ENCODE assay signal across 27 cellular contexts in genomic region chr15:81281925-81282895, GRCh38. TPM values are rescaled to one million over a fixed set of nuclear protein-coding genes. Genes with fewer than 3 reads are reported as not detected.
DNase-seq lines count a peak whose midpoint lies in the region; ATAC-seq and TF ChIP-seq lines count a peak whose summit lies in the region.
"Had no signal": no experiment of that assay in that cellular context is flagged by ENCODE, and none has a peak within 500 bp of the region (broad histone marks: within the 10 kb centered on the region; RNA-seq: fewer than 3 reads in every experiment).

No MANE protein-coding gene starts in this region.

- CTCF ChIA-PET in naive thymus-derived CD4-positive, alpha-beta T cell (lab: Charles Lee) = interaction anchor here (0.7 to 2.2 kb wide), 6 partner anchors 10 to 17 kb away, joined by 3 to 11 read pairs (median 5); no protein-coding TSS in a partner anchor
- CTCF ChIA-PET in CD8-positive, alpha-beta memory T cell (lab: Charles Lee) = interaction anchor here (1.0 to 2.6 kb wide), 7 partner anchors 7 to 54 kb away, joined by 3 to 16 read pairs (median 6); no protein-coding TSS in a partner anchor

- POLR2A ChIA-PET in naive thymus-derived CD4-positive, alpha-beta T cell (lab: Charles Lee) = interaction anchor here (17.1 kb wide), 1 partner anchor 18 kb away, joined by 642 read pairs; no protein-coding TSS in a partner anchor
- POLR2A ChIA-PET in CD8-positive, alpha-beta memory T cell (lab: Charles Lee) = no interaction called here

- peaks cover 8% of the 10 kb centered on the region for H3K9me3 Mint-ChIP-seq in activated T-cell treated with anti-CD3 and anti-CD28 coated beads, Interleukin-2, amount 50 U/mL, for 24 hours
- peaks cover 5% of the 10 kb centered on the region in 2 donors for H3K9me3 Mint-ChIP-seq in activated T-cell treated with anti-CD3 and anti-CD28 coated beads, Interleukin-2, amount 50 U/mL, for 72 hours
- H3K9me3 Mint-ChIP-seq in CD4-positive, CD25-positive, alpha-beta regulatory T cell = peaks cover 0 to 4% (median 1%) of the 10 kb centered on the region in 7 donors
- H3K9me3 Mint-ChIP-seq in endothelial cell (ENCODE audit: unreplicated experiment) = peaks cover under 1% of the 10 kb centered on the region
- peaks cover 0 to 16% (median 5%) of the 10 kb centered on the region in 11 donors for H3K9me3 Mint-ChIP-seq in naive thymus-derived CD4-positive, alpha-beta T cell
- peaks cover 3 to 4% (median 3%) of the 10 kb centered on the region in 5 donors for H3K9me3 Mint-ChIP-seq in CD8-positive, alpha-beta memory T cell

- H3K36me3 ChIP-seq in CD4-positive, CD25-positive, alpha-beta regulatory T cell (ENCODE audit: control insufficient read depth, insufficient read depth, low read length) = no peaks in the 10 kb centered on the region
- H3K36me3 ChIP-seq in naive thymus-derived CD4-positive, alpha-beta T cell (ENCODE audit: control insufficient read depth in 2 of 3, insufficient read depth in 3 of 3, low read length in 3 of 3) = no peaks in the 10 kb centered on the region
- H3K36me3 ChIP-seq in CD8-positive, alpha-beta memory T cell (ENCODE audit: insufficient read depth, low read length) = no peaks in the 10 kb centered on the region
- H3K36me3 ChIP-seq: vagina had no signal

- H3K4me3 ChIP-seq in CD4-positive, CD25-positive, alpha-beta regulatory T cell (ENCODE audit: low read depth, low read length) = no peak overlapping the region
- no peak overlapping the region for H3K4me3 ChIP-seq in naive thymus-derived CD4-positive, alpha-beta T cell (ENCODE audit: low read length)
- no peak overlapping the region for H3K4me3 ChIP-seq in CD8-positive, alpha-beta memory T cell (ENCODE audit: low read length)
- H3K4me3 ChIP-seq: A549, coronary artery, skin epidermis, vagina had no signal

- H3K27me3 Mint-ChIP-seq in activated T-cell treated with anti-CD3 and anti-CD28 coated beads, Interleukin-2, amount 50 U/mL, for 24 hours = no peaks in the 10 kb centered on the region
- H3K27me3 Mint-ChIP-seq in activated T-cell treated with anti-CD3 and anti-CD28 coated beads, Interleukin-2, amount 50 U/mL, for 72 hours (ENCODE audit: low read depth) = no peaks in the 10 kb centered on the region
- H3K27me3 Mint-ChIP-seq in CD4-positive, CD25-positive, alpha-beta regulatory T cell = no peaks in the 10 kb centered on the region
- peaks cover 8% of the 10 kb centered on the region for H3K27me3 Mint-ChIP-seq in endothelial cell (ENCODE audit: unreplicated experiment)
- H3K27me3 Mint-ChIP-seq in naive thymus-derived CD4-positive, alpha-beta T cell = no peaks in the 10 kb centered on the region
- H3K27me3 Mint-ChIP-seq in CD8-positive, alpha-beta memory T cell = no peaks in the 10 kb centered on the region
- H3K27me3 Mint-ChIP-seq: activated CD4-positive, alpha-beta memory T cell treated with anti-CD3 and anti-CD28 coated beads for 36 hours; natural killer cell treated with Interleukin-12 subunit alpha and Interleukin-12 subunit beta and Interleukin-15 and Interleukin-18, amount 100 ng/mL, for 72 hours had no signal

- intact Hi-C loops in naive thymus-derived CD4-positive, alpha-beta T cell (cut with micrococcal nuclease) = no loop called here

- H3K4me3 Mint-ChIP-seq in activated T-cell treated with anti-CD3 and anti-CD28 coated beads, Interleukin-2, amount 50 U/mL, for 24 hours = no peak overlapping the region
- peak overlapping the region in 1 of 2 donors; percentile 47 for H3K4me3 Mint-ChIP-seq in activated T-cell treated with anti-CD3 and anti-CD28 coated beads, Interleukin-2, amount 50 U/mL, for 72 hours
- peak overlapping the region in 1 of 4 donors; percentile 17 for H3K4me3 Mint-ChIP-seq in CD4-positive, CD25-positive, alpha-beta regulatory T cell
- peak overlapping the region; percentile 45 for H3K4me3 Mint-ChIP-seq in endothelial cell (ENCODE audit: unreplicated experiment)
- peak overlapping the region in 9 of 10 donors; percentile 18 to 68 (median 53) for H3K4me3 Mint-ChIP-seq in naive thymus-derived CD4-positive, alpha-beta T cell
- no peak overlapping the region for H3K4me3 Mint-ChIP-seq in CD8-positive, alpha-beta memory T cell
- H3K4me3 Mint-ChIP-seq: activated CD4-positive, alpha-beta memory T cell treated with anti-CD3 and anti-CD28 coated beads for 36 hours; activated naive CD4-positive, alpha-beta T cell treated with anti-CD3 and anti-CD28 coated beads, Interleukin-2, amount 10 ng/mL, durations not matched to agents 7 days and 5 days; mesothelial cell of epicardium; natural killer cell treated with Interleukin-12 subunit alpha and Interleukin-12 subunit beta and Interleukin-15 and Interleukin-18, amount 100 ng/mL, for 72 hours had no signal

- no peak overlapping the region for H3K27ac Mint-ChIP-seq in activated T-cell treated with anti-CD3 and anti-CD28 coated beads, Interleukin-2, amount 50 U/mL, for 24 hours
- no peak overlapping the region for H3K27ac Mint-ChIP-seq in activated T-cell treated with anti-CD3 and anti-CD28 coated beads, Interleukin-2, amount 50 U/mL, for 72 hours
- peak overlapping the region in 2 of 3 donors; percentile 23 to 64 for H3K27ac Mint-ChIP-seq in CD4-positive, CD25-positive, alpha-beta regulatory T cell
- no peak overlapping the region for H3K27ac Mint-ChIP-seq in endothelial cell (ENCODE audit: unreplicated experiment)
- peak overlapping the region in 8 of 9 donors; percentile 6 to 96 (median 90) for H3K27ac Mint-ChIP-seq in naive thymus-derived CD4-positive, alpha-beta T cell
- peak overlapping the region in 2 of 8 donors; percentile 54 to 70 for H3K27ac Mint-ChIP-seq in CD8-positive, alpha-beta memory T cell
- H3K27ac Mint-ChIP-seq: activated CD4-positive, alpha-beta memory T cell treated with anti-CD3 and anti-CD28 coated beads for 36 hours; activated naive CD4-positive, alpha-beta T cell treated with anti-CD3 and anti-CD28 coated beads, Interleukin-2, amount 10 ng/mL, durations not matched to agents 7 days and 5 days; mesothelial cell of epicardium had no signal

- H3K27ac ChIP-seq in CD4-positive, CD25-positive, alpha-beta regulatory T cell (ENCODE audit: insufficient read depth, low read length, poor library complexity, severe bottlenecking) = no peak overlapping the region
- H3K27ac ChIP-seq in naive thymus-derived CD4-positive, alpha-beta T cell (ENCODE audit: low read depth, low read length) = no peak overlapping the region
- H3K27ac ChIP-seq in CD8-positive, alpha-beta memory T cell (ENCODE audit: low read depth, low read length) = no peak overlapping the region
- H3K27ac ChIP-seq: A549, coronary artery, vagina had no signal

- H3K9me3 ChIP-seq in CD4-positive, CD25-positive, alpha-beta regulatory T cell (ENCODE audit: control insufficient read depth in 2 of 2, low read length in 2 of 2) = peaks cover under 1% of the 10 kb centered on the region in 2 experiments
- H3K9me3 ChIP-seq in naive thymus-derived CD4-positive, alpha-beta T cell (ENCODE audit: control insufficient read depth in 2 of 3, low read length in 3 of 3) = no peaks in the 10 kb centered on the region
- H3K9me3 ChIP-seq in CD8-positive, alpha-beta memory T cell (ENCODE audit: low read length) = no peaks in the 10 kb centered on the region
- H3K9me3 ChIP-seq: vagina had no signal

- no peak for ATAC-seq in activated T-cell treated with anti-CD3 and anti-CD28 coated beads, Interleukin-2, amount 50 U/mL, for 72 hours (replicated peaks in 1 of 2)
- ATAC-seq in CD4-positive, CD25-positive, alpha-beta regulatory T cell (ENCODE audit: low read depth in 2 of 2) = no peak
- ATAC-seq in naive thymus-derived CD4-positive, alpha-beta T cell = no peak
- ATAC-seq: A549; activated CD4-positive, CD25-positive, alpha-beta regulatory T cell treated with anti-CD3 and anti-CD28 coated beads, Interleukin-2, amount 50 U/mL, for 24 hours; HCT116; natural killer cell treated with Interleukin-12 subunit alpha and Interleukin-12 subunit beta and Interleukin-15 and Interleukin-18, amount 100 ng/mL, for 72 hours had no signal

- H3K4me1 ChIP-seq in CD4-positive, CD25-positive, alpha-beta regulatory T cell (ENCODE audit: control insufficient read depth, insufficient read depth, low read length, poor library complexity, severe bottlenecking) = peaks cover 32% of the 10 kb centered on the region
- peaks cover 29 to 62% of the 10 kb centered on the region in 2 donors for H3K4me1 ChIP-seq in naive thymus-derived CD4-positive, alpha-beta T cell (ENCODE audit: control insufficient read depth in 2 of 2, insufficient read depth in 2 of 2, low read length in 2 of 2)
- peaks cover 56% of the 10 kb centered on the region for H3K4me1 ChIP-seq in CD8-positive, alpha-beta memory T cell (ENCODE audit: insufficient read depth, low read length)
- H3K4me1 ChIP-seq: A549 had no signal

- H3K27me3 ChIP-seq in CD4-positive, CD25-positive, alpha-beta regulatory T cell (ENCODE audit: control insufficient read depth, insufficient read depth, low read length) = no peaks in the 10 kb centered on the region
- H3K27me3 ChIP-seq in naive thymus-derived CD4-positive, alpha-beta T cell (ENCODE audit: control insufficient read depth in 2 of 2, insufficient read depth in 2 of 2, low read length in 2 of 2) = no peaks in the 10 kb centered on the region
- no peaks in the 10 kb centered on the region for H3K27me3 ChIP-seq in CD8-positive, alpha-beta memory T cell (ENCODE audit: insufficient read depth, low read length, poor library complexity, severe bottlenecking)
- H3K27me3 ChIP-seq: vagina had no signal

- H3K36me3 Mint-ChIP-seq in activated T-cell treated with anti-CD3 and anti-CD28 coated beads, Interleukin-2, amount 50 U/mL, for 24 hours (ENCODE audit: low read depth) = peaks cover 36% of the 10 kb centered on the region
- peaks cover 11 to 13% of the 10 kb centered on the region in 2 donors for H3K36me3 Mint-ChIP-seq in activated T-cell treated with anti-CD3 and anti-CD28 coated beads, Interleukin-2, amount 50 U/mL, for 72 hours (ENCODE audit: insufficient read depth in 2 of 2)
- no peaks in the 10 kb centered on the region for H3K36me3 Mint-ChIP-seq in CD4-positive, CD25-positive, alpha-beta regulatory T cell
- peaks cover 46% of the 10 kb centered on the region for H3K36me3 Mint-ChIP-seq in endothelial cell (ENCODE audit: low read depth, unreplicated experiment)
- H3K36me3 Mint-ChIP-seq in naive thymus-derived CD4-positive, alpha-beta T cell = peaks cover 4 to 18% (median 10%) of the 10 kb centered on the region in 5 donors
- H3K36me3 Mint-ChIP-seq in CD8-positive, alpha-beta memory T cell = peaks cover 0 to 11% (median 7%) of the 10 kb centered on the region in 3 donors

- TF ChIP-seq CTCF in endothelial cell (IDR thresholded peaks at IDR 0.05; ENCODE audit: unreplicated experiment) = no peak

- DNase-seq in activated T-cell treated with anti-CD3 and anti-CD28 coated beads, Interleukin-2, amount 50 U/mL, for 24 hours = peak; percentile 27
- DNase-seq in activated T-cell treated with anti-CD3 and anti-CD28 coated beads, Interleukin-2, amount 50 U/mL, for 72 hours = no peak
- DNase-seq in CD4-positive, CD25-positive, alpha-beta regulatory T cell = no peak
- DNase-seq in endothelial cell (ENCODE audit: low spot score) = no peak
- no peak for DNase-seq in naive thymus-derived CD4-positive, alpha-beta T cell
- DNase-seq in CD8-positive, alpha-beta memory T cell = no peak
- DNase-seq in activated CD4-positive, CD25-positive, alpha-beta regulatory T cell (lab: John Stamatoyannopoulos, UW) = no peak
- no peak for DNase-seq in stimulated activated CD4-positive, alpha-beta T cell treated with anti-CD3 and anti-CD28 coated beads, Interleukin-4, amount 100 ng/mL, for 24 hours
- DNase-seq: activated CD4-positive, alpha-beta memory T cell treated with anti-CD3 and anti-CD28 coated beads for 36 hours; activated naive CD4-positive, alpha-beta T cell treated with anti-CD3 and anti-CD28 coated beads, Interleukin-2, amount 10 ng/mL, durations not matched to agents 7 days and 5 days; activated T-cell treated with anti-CD3 and anti-CD28 coated beads for 4 hours; EL; glutamatergic neuron; IMR-90; kidney glomerular epithelial cell; NCI-H1105 treated with DMSO at 0.1 percent for 48 hours; NCI-H2029 treated with DMSO at 0.1 percent for 48 hours; NCI-H226; SW 1271 had no signal

- peaks cover 72% of the 10 kb centered on the region for H3K4me1 Mint-ChIP-seq in activated T-cell treated with anti-CD3 and anti-CD28 coated beads, Interleukin-2, amount 50 U/mL, for 24 hours (ENCODE audit: low read depth)
- H3K4me1 Mint-ChIP-seq in activated T-cell treated with anti-CD3 and anti-CD28 coated beads, Interleukin-2, amount 50 U/mL, for 72 hours (ENCODE audit: low read depth) = peaks cover 54% of the 10 kb centered on the region
- peaks cover 22 to 77% (median 39%) of the 10 kb centered on the region in 4 donors for H3K4me1 Mint-ChIP-seq in CD4-positive, CD25-positive, alpha-beta regulatory T cell
- H3K4me1 Mint-ChIP-seq in endothelial cell (ENCODE audit: unreplicated experiment) = peaks cover 7% of the 10 kb centered on the region
- peaks cover 33 to 97% (median 87%) of the 10 kb centered on the region in 7 donors for H3K4me1 Mint-ChIP-seq in naive thymus-derived CD4-positive, alpha-beta T cell
- H3K4me1 Mint-ChIP-seq in CD8-positive, alpha-beta memory T cell = peaks cover 44 to 49% (median 47%) of the 10 kb centered on the region in 3 donors

RNA-seq across cellular contexts. Expression of gene STARD5, which starts 41.7 kb away (rescaled TPM):
- total RNA-seq in activated T-cell treated with anti-CD3 and anti-CD28 coated beads, Interleukin-2, amount 50 U/mL, for 72 hours = 10 to 100 TPM in 1 of 2 donors, 1 to 10 TPM in 1; 9.0 to 10.3 TPM
- 6.6 TPM for total RNA-seq in CD4-positive, CD25-positive, alpha-beta regulatory T cell
- polyA plus RNA-seq in CD4-positive, CD25-positive, alpha-beta regulatory T cell = 1 to 10 TPM; 4.0 to 5.0 (median 4.1) TPM
- total RNA-seq in endothelial cell (ENCODE audit: unreplicated experiment) = 7.3 TPM
- 10 to 100 TPM in 3 of 5 experiments, 1 to 10 TPM in 2; 5.0 to 11.7 (median 10.1) TPM for total RNA-seq in naive thymus-derived CD4-positive, alpha-beta T cell
- polyA plus RNA-seq in naive thymus-derived CD4-positive, alpha-beta T cell = 10 to 100 TPM in 1 of 2 donors, 1 to 10 TPM in 1; 5.2 to 13.5 TPM
- total RNA-seq in CD8-positive, alpha-beta memory T cell = 1 to 10 TPM; 4.4 to 5.8 TPM
- polyA plus RNA-seq in CD8-positive, alpha-beta memory T cell = 2.6 TPM

Comparison
In these comparisons a context has a peak if more than half of its experiments do, and no peak if none do; other contexts are left out.
1. H3K27ac Mint-ChIP-seq: peak in CD4-positive, CD25-positive, alpha-beta regulatory T cell (2 of 3) and naive thymus-derived CD4-positive, alpha-beta T cell (8 of 9); none in activated T-cell treated with anti-CD3 and anti-CD28 coated beads, Interleukin-2, amount 50 U/mL, for 24 hours (single experiment), activated T-cell treated with anti-CD3 and anti-CD28 coated beads, Interleukin-2, amount 50 U/mL, for 72 hours (single experiment) and endothelial cell (single experiment).
2. H3K4me3 Mint-ChIP-seq: peak in endothelial cell (single experiment) and naive thymus-derived CD4-positive, alpha-beta T cell (9 of 10); none in activated T-cell treated with anti-CD3 and anti-CD28 coated beads, Interleukin-2, amount 50 U/mL, for 24 hours (single experiment) and CD8-positive, alpha-beta memory T cell (0 of 7).